Comparison of ENCODE assay signal across 1 cellular context in genomic region chr22:39319284-39320170, GRCh38.
TF ChIP-seq lines count a peak whose summit lies in the region.

RPL3 (minus strand) TSS chr22:39319623; CDS start chr22:39319597, 26 bp downstream.

TF ChIP-seq in GM12878, 131 proteins besides CTCF, POLR2A, EP300 and RAD21 (continued from another document and continues in another):
- TF ChIP-seq MLLT1 (IDR thresholded peaks at IDR 0.05) (peak; percentile 94), ZNF24 (IDR thresholded peaks at IDR 0.05) (no peak; the same call in 1 of the 2 replicates), CREB1 (IDR thresholded peaks at IDR 0.05; ENCODE audit: low read depth) (peak; percentile 94), GATAD2B (conservative IDR thresholded peaks at IDR 0.05; ENCODE audit: low read depth) (peak; percentile 79), JUND (IDR thresholded peaks at IDR 0.05; ENCODE audit: low read depth, low read length) (peak; percentile 53; the same call in 1 of the 2 replicates), ZNF384 (IDR thresholded peaks at IDR 0.05; ENCODE audit: borderline replicate concordance, low read depth, low read length) (no peak), ZBTB4 (CRISPR knock-in tag; IDR thresholded peaks at IDR 0.05) (no peak), NR2C1 (IDR thresholded peaks at IDR 0.05) (peak; percentile 82), CHD4 (IDR thresholded peaks at IDR 0.05) (no peak), FOS (IDR thresholded peaks at IDR 0.05; ENCODE audit: borderline replicate concordance, extremely low read depth, insufficient read length) (no peak), ZBED1 (IDR thresholded peaks at IDR 0.05; ENCODE audit: borderline replicate concordance) (peak; percentile 86), IKZF1 (conservative IDR thresholded peaks at IDR 0.05) (peak; percentile 85), TCF7 (IDR thresholded peaks at IDR 0.05; ENCODE audit: borderline replicate concordance) (no peak), CBX3 (IDR thresholded peaks at IDR 0.05; ENCODE audit: borderline replicate concordance, low read depth) (no peak), MXI1 (IDR thresholded peaks at IDR 0.05; ENCODE audit: low read depth, low read length) (peak; percentile 89), MYC (IDR thresholded peaks at IDR 0.05; ENCODE audit: insufficient read depth, insufficient read length, insufficient replicate concordance, low read length, severe bottlenecking) (peak; percentile 76), YBX1 (IDR thresholded peaks at IDR 0.05) (no peak), MEF2B (IDR thresholded peaks at IDR 0.05; ENCODE audit: partially characterized antibody, poor library complexity, severe bottlenecking) (peak; percentile 59), RUNX3 (IDR thresholded peaks at IDR 0.05; ENCODE audit: low read length) (peak; percentile 91), CEBPB (IDR thresholded peaks at IDR 0.05; ENCODE audit: borderline replicate concordance in 1 of 2, low read depth in 2 of 2, low read length in 2 of 2) (no peak), SUZ12 (IDR thresholded peaks at IDR 0.05; ENCODE audit: unreplicated experiment) (no peak), ETV6 (conservative IDR thresholded peaks at IDR 0.05 in 1 of 2, IDR thresholded peaks at IDR 0.05 in 1 of 2; ENCODE audit: borderline replicate concordance in 1 of 2, low read depth in 1 of 2) (peak in 1 of 2 experiments; percentile 54; a peak in 1 of 4 replicates), IRF4 (IDR thresholded peaks at IDR 0.05; ENCODE audit: low read depth, low read length) (peak; percentile 5; the same call in 1 of the 2 replicates), LARP7 (IDR thresholded peaks at IDR 0.05) (peak; percentile 72), RBBP5 (conservative IDR thresholded peaks at IDR 0.05) (peak; percentile 96), GABPA (IDR thresholded peaks at IDR 0.05; ENCODE audit: low read depth) (peak; percentile 81), YY1 (IDR thresholded peaks at IDR 0.05; ENCODE audit: low read depth, low read length) (peak; percentile 96), SMAD1 (IDR thresholded peaks at IDR 0.05; ENCODE audit: low read depth, partially characterized antibody) (peak; percentile 96), TAF1 (IDR thresholded peaks at IDR 0.05; ENCODE audit: borderline replicate concordance, low read depth, low read length) (peak; percentile 99), USF1 (IDR thresholded peaks at IDR 0.05; ENCODE audit: borderline replicate concordance, extremely low read length, insufficient read depth, low read depth, low read length) (no peak), IKZF2 (IDR thresholded peaks at IDR 0.05) (peak in 1 of 2 experiments; percentile 43; a peak in 3 of 4 replicates), KAT2A (conservative IDR thresholded peaks at IDR 0.05; ENCODE audit: control insufficient read depth, low read depth, low read length) (peak; percentile 82; the same call in 1 of the 2 replicates), SREBF2 (IDR thresholded peaks at IDR 0.05; ENCODE audit: low read length) (no peak), CREM (IDR thresholded peaks at IDR 0.05; ENCODE audit: low read depth) (peak; percentile 91), NRF1 (conservative IDR thresholded peaks at IDR 0.05; ENCODE audit: low read depth, low read length) (no peak), POLR2AphosphoS5 (IDR thresholded peaks at IDR 0.05; ENCODE audit: low read length) (peak; percentile 100)
- TF ChIP-seq, protein P1, sequence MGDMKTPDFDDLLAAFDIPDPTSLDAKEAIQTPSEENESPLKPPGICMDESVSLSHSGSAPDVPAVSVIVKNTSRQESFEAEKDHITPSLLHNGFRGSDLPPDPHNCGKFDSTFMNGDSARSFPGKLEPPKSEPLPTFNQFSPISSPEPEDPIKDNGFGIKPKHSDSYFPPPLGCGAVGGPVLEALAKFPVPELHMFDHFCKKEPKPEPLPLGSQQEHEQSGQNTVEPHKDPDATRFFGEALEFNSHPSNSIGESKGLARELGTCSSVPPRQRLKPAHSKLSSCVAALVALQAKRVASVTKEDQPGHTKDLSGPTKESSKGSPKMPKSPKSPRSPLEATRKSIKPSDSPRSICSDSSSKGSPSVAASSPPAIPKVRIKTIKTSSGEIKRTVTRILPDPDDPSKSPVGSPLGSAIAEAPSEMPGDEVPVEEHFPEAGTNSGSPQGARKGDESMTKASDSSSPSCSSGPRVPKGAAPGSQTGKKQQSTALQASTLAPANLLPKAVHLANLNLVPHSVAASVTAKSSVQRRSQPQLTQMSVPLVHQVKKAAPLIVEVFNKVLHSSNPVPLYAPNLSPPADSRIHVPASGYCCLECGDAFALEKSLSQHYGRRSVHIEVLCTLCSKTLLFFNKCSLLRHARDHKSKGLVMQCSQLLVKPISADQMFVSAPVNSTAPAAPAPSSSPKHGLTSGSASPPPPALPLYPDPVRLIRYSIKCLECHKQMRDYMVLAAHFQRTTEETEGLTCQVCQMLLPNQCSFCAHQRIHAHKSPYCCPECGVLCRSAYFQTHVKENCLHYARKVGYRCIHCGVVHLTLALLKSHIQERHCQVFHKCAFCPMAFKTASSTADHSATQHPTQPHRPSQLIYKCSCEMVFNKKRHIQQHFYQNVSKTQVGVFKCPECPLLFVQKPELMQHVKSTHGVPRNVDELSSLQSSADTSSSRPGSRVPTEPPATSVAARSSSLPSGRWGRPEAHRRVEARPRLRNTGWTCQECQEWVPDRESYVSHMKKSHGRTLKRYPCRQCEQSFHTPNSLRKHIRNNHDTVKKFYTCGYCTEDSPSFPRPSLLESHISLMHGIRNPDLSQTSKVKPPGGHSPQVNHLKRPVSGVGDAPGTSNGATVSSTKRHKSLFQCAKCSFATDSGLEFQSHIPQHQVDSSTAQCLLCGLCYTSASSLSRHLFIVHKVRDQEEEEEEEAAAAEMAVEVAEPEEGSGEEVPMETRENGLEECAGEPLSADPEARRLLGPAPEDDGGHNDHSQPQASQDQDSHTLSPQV (IDR thresholded peaks at IDR 0.05) = no peak; the same call in 1 of the 2 replicates
- TF ChIP-seq, protein P2, sequence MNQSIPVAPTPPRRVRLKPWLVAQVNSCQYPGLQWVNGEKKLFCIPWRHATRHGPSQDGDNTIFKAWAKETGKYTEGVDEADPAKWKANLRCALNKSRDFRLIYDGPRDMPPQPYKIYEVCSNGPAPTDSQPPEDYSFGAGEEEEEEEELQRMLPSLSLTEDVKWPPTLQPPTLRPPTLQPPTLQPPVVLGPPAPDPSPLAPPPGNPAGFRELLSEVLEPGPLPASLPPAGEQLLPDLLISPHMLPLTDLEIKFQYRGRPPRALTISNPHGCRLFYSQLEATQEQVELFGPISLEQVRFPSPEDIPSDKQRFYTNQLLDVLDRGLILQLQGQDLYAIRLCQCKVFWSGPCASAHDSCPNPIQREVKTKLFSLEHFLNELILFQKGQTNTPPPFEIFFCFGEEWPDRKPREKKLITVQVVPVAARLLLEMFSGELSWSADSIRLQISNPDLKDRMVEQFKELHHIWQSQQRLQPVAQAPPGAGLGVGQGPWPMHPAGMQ (IDR thresholded peaks at IDR 0.05; ENCODE audit: borderline replicate concordance) = no peak
- TF ChIP-seq, protein P3, sequence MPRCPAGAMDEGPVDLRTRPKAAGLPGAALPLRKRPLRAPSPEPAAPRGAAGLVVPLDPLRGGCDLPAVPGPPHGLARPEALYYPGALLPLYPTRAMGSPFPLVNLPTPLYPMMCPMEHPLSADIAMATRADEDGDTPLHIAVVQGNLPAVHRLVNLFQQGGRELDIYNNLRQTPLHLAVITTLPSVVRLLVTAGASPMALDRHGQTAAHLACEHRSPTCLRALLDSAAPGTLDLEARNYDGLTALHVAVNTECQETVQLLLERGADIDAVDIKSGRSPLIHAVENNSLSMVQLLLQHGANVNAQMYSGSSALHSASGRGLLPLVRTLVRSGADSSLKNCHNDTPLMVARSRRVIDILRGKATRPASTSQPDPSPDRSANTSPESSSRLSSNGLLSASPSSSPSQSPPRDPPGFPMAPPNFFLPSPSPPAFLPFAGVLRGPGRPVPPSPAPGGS (IDR thresholded peaks at IDR 0.05; ENCODE audit: borderline replicate concordance, insufficient read depth, low read depth, low read length, poor library complexity, severe bottlenecking) = peak; percentile 58
- TF ChIP-seq, protein P4, sequence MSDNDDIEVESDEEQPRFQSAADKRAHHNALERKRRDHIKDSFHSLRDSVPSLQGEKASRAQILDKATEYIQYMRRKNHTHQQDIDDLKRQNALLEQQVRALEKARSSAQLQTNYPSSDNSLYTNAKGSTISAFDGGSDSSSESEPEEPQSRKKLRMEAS (IDR thresholded peaks at IDR 0.05; ENCODE audit: low read depth, low read length) = peak; percentile 41; the same call in 1 of the 2 replicates
- TF ChIP-seq, protein P5, sequence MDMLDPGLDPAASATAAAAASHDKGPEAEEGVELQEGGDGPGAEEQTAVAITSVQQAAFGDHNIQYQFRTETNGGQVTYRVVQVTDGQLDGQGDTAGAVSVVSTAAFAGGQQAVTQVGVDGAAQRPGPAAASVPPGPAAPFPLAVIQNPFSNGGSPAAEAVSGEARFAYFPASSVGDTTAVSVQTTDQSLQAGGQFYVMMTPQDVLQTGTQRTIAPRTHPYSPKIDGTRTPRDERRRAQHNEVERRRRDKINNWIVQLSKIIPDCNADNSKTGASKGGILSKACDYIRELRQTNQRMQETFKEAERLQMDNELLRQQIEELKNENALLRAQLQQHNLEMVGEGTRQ (IDR thresholded peaks at IDR 0.05; ENCODE audit: borderline replicate concordance, low read depth, low read length) = no peak
- TF ChIP-seq, protein P6, sequence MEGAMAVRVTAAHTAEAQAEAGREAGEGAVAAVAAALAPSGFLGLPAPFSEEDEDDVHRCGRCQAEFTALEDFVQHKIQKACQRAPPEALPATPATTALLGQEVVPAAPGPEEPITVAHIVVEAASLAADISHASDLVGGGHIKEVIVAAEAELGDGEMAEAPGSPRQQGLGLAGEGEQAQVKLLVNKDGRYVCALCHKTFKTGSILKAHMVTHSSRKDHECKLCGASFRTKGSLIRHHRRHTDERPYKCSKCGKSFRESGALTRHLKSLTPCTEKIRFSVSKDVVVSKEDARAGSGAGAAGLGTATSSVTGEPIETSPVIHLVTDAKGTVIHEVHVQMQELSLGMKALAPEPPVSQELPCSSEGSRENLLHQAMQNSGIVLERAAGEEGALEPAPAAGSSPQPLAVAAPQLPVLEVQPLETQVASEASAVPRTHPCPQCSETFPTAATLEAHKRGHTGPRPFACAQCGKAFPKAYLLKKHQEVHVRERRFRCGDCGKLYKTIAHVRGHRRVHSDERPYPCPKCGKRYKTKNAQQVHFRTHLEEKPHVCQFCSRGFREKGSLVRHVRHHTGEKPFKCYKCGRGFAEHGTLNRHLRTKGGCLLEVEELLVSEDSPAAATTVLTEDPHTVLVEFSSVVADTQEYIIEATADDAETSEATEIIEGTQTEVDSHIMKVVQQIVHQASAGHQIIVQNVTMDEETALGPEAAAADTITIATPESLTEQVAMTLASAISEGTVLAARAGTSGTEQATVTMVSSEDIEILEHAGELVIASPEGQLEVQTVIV (IDR thresholded peaks at IDR 0.05; ENCODE audit: borderline replicate concordance, partially characterized antibody) = peak; percentile 54
